ENCODE assay signal across 8 cellular contexts in the genomic region with DNA sequence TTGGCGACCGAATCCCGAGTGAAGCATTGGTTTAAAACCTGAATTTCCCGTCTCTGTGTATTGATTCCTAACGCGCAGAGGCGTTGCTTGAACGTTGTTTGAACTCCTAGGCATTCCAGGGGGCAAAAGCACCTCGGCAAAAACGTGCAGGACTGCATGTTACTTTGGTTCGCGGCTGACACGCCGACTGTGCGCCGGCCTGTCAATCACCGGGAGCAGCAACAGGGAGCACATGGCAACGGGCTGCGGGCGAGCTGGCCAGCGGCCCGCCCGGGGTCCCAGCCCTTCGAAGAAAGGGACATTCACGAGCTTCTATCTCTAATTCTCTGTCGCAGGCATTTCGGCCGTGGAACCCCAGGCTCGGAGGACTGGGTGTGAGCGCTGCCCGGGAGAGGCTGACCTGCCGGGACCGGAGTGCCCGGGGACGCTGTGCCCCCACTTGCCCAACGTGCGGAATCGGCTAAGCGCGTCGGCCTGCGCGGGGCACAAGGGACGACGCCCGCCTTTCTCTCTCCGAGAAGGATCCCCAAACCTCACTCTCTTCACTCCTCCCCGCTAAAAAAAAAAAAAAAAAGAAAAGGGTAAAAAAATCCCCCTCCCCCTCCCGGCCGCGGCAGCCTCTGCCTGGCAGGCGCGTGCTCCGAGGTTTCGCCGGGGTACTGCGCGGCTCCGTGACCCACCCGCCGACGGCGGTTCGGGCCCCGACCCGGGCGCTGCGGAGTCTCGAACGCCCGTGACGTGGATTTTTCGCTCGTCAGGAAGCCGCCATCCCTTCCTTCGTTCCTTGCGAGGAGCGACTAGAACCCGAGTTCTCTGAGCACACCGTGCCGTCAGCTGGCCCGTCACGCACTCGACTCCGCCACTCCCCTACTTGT. TPM values are rescaled to one million over a fixed set of nuclear protein-coding genes. Genes with fewer than 3 reads are reported as not detected.
A peak's percentile ranks its signal among the peaks of the same experiment; 100 is the strongest.
DNase-seq lines count a peak whose midpoint lies in the region; ATAC-seq, FAIRE-seq and TF ChIP-seq lines count a peak whose summit lies in the region.

No MANE protein-coding gene starts in this region.

- no peaks in the 10 kb centered on the region for H3K9me3 Mint-ChIP-seq in CD4-positive, alpha-beta T cell

- no peaks in the 10 kb centered on the region for H3K9me3 ChIP-seq in CD4-positive, alpha-beta T cell (ENCODE audit: control insufficient read depth, low read length)
- H3K9me3 ChIP-seq in HUES48 (ENCODE audit: control insufficient read depth, insufficient read depth, low read length), result no peaks in the 10 kb centered on the region
- no peaks in the 10 kb centered on the region for H3K9me3 ChIP-seq in iPS-18c (ENCODE audit: control insufficient read depth, insufficient read depth, low read length)
- no peaks in the 10 kb centered on the region for H3K9me3 ChIP-seq in skeletal muscle satellite cell (replicated peaks; ENCODE audit: low read length)

- peaks cover 4% of the 10 kb centered on the region for H3K27me3 ChIP-seq in CD4-positive, alpha-beta T cell (ENCODE audit: control insufficient read depth, insufficient read depth, low read length)
- no peaks in the 10 kb centered on the region for H3K27me3 ChIP-seq in HUES48 (ENCODE audit: control insufficient read depth, insufficient read depth, low read length)
- H3K27me3 ChIP-seq in skeletal muscle satellite cell (ENCODE audit: control insufficient read depth, insufficient read depth, low read length), result no peaks in the 10 kb centered on the region

- DNase-seq in CD4-positive, alpha-beta T cell, result peak in 8 of 10 experiments; percentile 2 to 37 (median 20)
- DNase-seq in astrocyte of the spinal cord (ENCODE audit: low read depth, low spot score) (no peak), H54 (ENCODE audit: insufficient read length, low spot score) (no peak)

- ATAC-seq in CD4-positive, alpha-beta T cell (ENCODE audit: poor library complexity), result peak; percentile 35
- ATAC-seq in GM21381 (IDR thresholded peaks at IDR 0.05; ENCODE audit: unreplicated experiment) (peak; percentile 21), SK-N-SH treated with all-trans-retinoic acid at 6 μM for 48 hours (peak; percentile 44)

- no peak for TF ChIP-seq CTCF in CD4-positive, alpha-beta T cell (IDR thresholded peaks at IDR 0.05)
- TF ChIP-seq CTCF in astrocyte of the spinal cord (IDR thresholded peaks at IDR 0.05; ENCODE audit: low read depth, low read length), result no peak

- H3K27ac Mint-ChIP-seq in CD4-positive, alpha-beta T cell, result peak overlapping the region; percentile 70

- peaks cover 27% of the 10 kb centered on the region for H3K27me3 Mint-ChIP-seq in CD4-positive, alpha-beta T cell

- no peak for TF ChIP-seq POLR2A in H54 (IDR thresholded peaks at IDR 0.05; ENCODE audit: low read depth, low read length)

- H3K36me3 Mint-ChIP-seq in CD4-positive, alpha-beta T cell (ENCODE audit: low read depth), result peaks cover 14% of the 10 kb centered on the region

- H3K4me3 Mint-ChIP-seq in CD4-positive, alpha-beta T cell, result peak overlapping the region; percentile 90

- H3K4me2 ChIP-seq in skeletal muscle satellite cell (ENCODE audit: low read length), result peak overlapping the region; percentile 92

- CTCF ChIA-PET in CD4-positive, alpha-beta T cell (lab: Charles Lee), result no interaction called here

- peaks cover 12% of the 10 kb centered on the region for H3K4me1 ChIP-seq in HUES48 (ENCODE audit: control insufficient read depth, insufficient read depth, low read length)
- H3K4me1 ChIP-seq in skeletal muscle satellite cell (ENCODE audit: control insufficient read depth, insufficient read depth, low read length), result peaks cover 15% of the 10 kb centered on the region

- peak overlapping the region; percentile 76 for H3K9ac ChIP-seq in HUES48 (ENCODE audit: low read depth, low read length)
- peak overlapping the region; percentile 88 for H3K9ac ChIP-seq in skeletal muscle satellite cell (ENCODE audit: low read depth, low read length)

- peak overlapping the region; percentile 91 for H3K4me3 ChIP-seq in HUES48 (ENCODE audit: low read depth, low read length)
- peak overlapping the region; percentile 58 for H3K4me3 ChIP-seq in astrocyte of the spinal cord (ENCODE audit: low read depth, low read length)
- H3K4me3 ChIP-seq in iPS-18c (ENCODE audit: insufficient read depth, low read depth, low read length), result peak overlapping the region; percentile 63
- H3K4me3 ChIP-seq in skeletal muscle satellite cell (ENCODE audit: low read length), result peak overlapping the region; percentile 82

- intact Hi-C loops in CD4-positive, alpha-beta T cell (cut with DNase I, micrococcal nuclease), result loop anchor here (5.0 to 10.0 kb wide), 4 partner anchors 260 to 1317 kb away; a partner anchor contains a TSS

- H3K4me1 Mint-ChIP-seq in CD4-positive, alpha-beta T cell (ENCODE audit: low read depth), result peaks cover 30% of the 10 kb centered on the region

- POLR2A ChIA-PET in CD4-positive, alpha-beta T cell (lab: Charles Lee), result interaction anchor here (0.6 to 1.7 kb wide), 7 partner anchors 11 to 203 kb away, joined by 3 to 5 read pairs (median 3); no protein-coding TSS in a partner anchor

- peaks cover 17% of the 10 kb centered on the region for H3K36me3 ChIP-seq in HUES48 (ENCODE audit: control insufficient read depth, insufficient read depth, low read length)
- H3K36me3 ChIP-seq in skeletal muscle satellite cell (ENCODE audit: insufficient read depth, low read length), result peaks cover 9% of the 10 kb centered on the region

- H3K27ac ChIP-seq in CD4-positive, alpha-beta T cell (ENCODE audit: low read depth, low read length), result no peak overlapping the region
- H3K27ac ChIP-seq in HUES48 (ENCODE audit: low read depth, low read length), result peak overlapping the region; percentile 87

- in situ Hi-C loops in astrocyte of the spinal cord (cut with HindIII; ENCODE audit: low sequenced_read_pairs), result no loop called here

- no peak for FAIRE-seq in H54 (lab: Jason Lieb, UNC)

TF ChIP-seq in SK-N-SH treated with all-trans-retinoic acid at 6 μM for 48 hours, 23 proteins besides CTCF, POLR2A, EP300 and RAD21:
- TF ChIP-seq ZFP3 (CRISPR knock-in tag; IDR thresholded peaks at IDR 0.05), result peak; percentile 79
- TF ChIP-seq, protein P1, sequence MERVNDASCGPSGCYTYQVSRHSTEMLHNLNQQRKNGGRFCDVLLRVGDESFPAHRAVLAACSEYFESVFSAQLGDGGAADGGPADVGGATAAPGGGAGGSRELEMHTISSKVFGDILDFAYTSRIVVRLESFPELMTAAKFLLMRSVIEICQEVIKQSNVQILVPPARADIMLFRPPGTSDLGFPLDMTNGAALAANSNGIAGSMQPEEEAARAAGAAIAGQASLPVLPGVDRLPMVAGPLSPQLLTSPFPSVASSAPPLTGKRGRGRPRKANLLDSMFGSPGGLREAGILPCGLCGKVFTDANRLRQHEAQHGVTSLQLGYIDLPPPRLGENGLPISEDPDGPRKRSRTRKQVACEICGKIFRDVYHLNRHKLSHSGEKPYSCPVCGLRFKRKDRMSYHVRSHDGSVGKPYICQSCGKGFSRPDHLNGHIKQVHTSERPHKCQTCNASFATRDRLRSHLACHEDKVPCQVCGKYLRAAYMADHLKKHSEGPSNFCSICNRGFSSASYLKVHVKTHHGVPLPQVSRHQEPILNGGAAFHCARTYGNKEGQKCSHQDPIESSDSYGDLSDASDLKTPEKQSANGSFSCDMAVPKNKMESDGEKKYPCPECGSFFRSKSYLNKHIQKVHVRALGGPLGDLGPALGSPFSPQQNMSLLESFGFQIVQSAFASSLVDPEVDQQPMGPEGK (CRISPR knock-in tag; IDR thresholded peaks at IDR 0.05; ENCODE audit: borderline replicate concordance), result no peak

RNA-seq across cellular contexts. Expression of a gene that starts 0.9 kb away (rescaled TPM):
- 10 to 100 TPM; 19.6 to 20.3 TPM for total RNA-seq in CD4-positive, alpha-beta T cell
- total RNA-seq in skeletal muscle satellite cell (2012; rRNA removed), result 6.6 and 14.9 TPM in 2 replicates

Comparison
In these comparisons a context has a peak if more than half of its experiments do, and no peak if none do; other contexts are left out.
1. DNase-seq: peak in CD4-positive, alpha-beta T cell (8 of 10); none in astrocyte of the spinal cord (single experiment) and H54 (single experiment).
2. Peak in every context shown above with its lines, with median percentiles within 50 percentile points of each other: ATAC-seq and H3K4me3 ChIP-seq.